26 cellular contexts compared by ENCODE assay signal in the genomic region with DNA sequence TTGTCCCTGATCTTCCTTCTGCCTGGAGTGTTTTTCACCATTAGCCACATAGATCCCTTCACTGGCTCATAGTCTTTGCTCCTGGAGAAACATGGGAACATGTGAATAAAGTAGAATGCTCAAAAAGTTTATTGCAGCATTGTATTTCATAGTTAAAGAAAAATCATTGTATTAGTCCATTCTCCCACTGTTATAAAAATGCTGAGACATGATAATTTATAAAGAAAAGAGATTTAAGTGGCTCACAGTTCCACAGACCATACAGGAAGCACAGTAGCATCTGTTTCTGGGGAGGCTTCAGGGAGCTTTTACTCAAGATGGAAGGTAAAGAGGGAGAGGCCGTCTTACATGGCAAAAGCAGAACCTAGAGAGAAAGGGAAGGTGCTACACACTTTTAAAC.
"Had no signal": no experiment of that assay in that cellular context is flagged by ENCODE, and none has a peak within 500 bp of the region (broad histone marks: within the 10 kb centered on the region; RNA-seq: fewer than 3 reads in every experiment).

No MANE protein-coding gene starts in this region.

- H3K9me3 ChIP-seq: ascending aorta, colonic mucosa, gastrocnemius medialis, left lung, lower lobe of right lung, right atrium auricular region, thoracic aorta, uterus had no signal

- H3K27me3 ChIP-seq: ascending aorta, cardiac muscle cell, colonic mucosa, gastrocnemius medialis, left lung, right atrium auricular region, uterus had no signal

- ATAC-seq: gastrocnemius medialis; left lung; lower lobe of right lung; natural killer cell treated with Interleukin-12 subunit alpha and Interleukin-12 subunit beta and Interleukin-15 and Interleukin-18, amount 100 ng/mL, for 72 hours had no signal

- H3K4me3 Mint-ChIP-seq: activated CD4-positive, alpha-beta memory T cell treated with anti-CD3 and anti-CD28 coated beads for 36 hours; brain; natural killer cell treated with Interleukin-12 subunit alpha and Interleukin-12 subunit beta and Interleukin-15 and Interleukin-18, amount 100 ng/mL, for 72 hours; T-helper 1 cell treated with Interleukin-12 subunit alpha and Interleukin-12 subunit beta and Interleukin-4 antibody, amounts not matched to agents 30 μg/mL and 1 μg/mL, for 36 hours; type B pancreatic cell had no signal

- H3K27ac Mint-ChIP-seq: brain; natural killer cell treated with Interleukin-12 subunit alpha and Interleukin-12 subunit beta and Interleukin-15 and Interleukin-18, amount 100 ng/mL, for 72 hours; T-helper 1 cell treated with Interleukin-12 subunit alpha and Interleukin-12 subunit beta and Interleukin-4 antibody, amounts not matched to agents 30 μg/mL and 1 μg/mL, for 36 hours; type B pancreatic cell had no signal

- H3K9me3 Mint-ChIP-seq: activated CD4-positive, alpha-beta memory T cell treated with anti-CD3 and anti-CD28 coated beads for 36 hours; brain; natural killer cell treated with Interleukin-12 subunit alpha and Interleukin-12 subunit beta and Interleukin-15 and Interleukin-18, amount 100 ng/mL, for 72 hours; T-helper 1 cell treated with Interleukin-12 subunit alpha and Interleukin-12 subunit beta and Interleukin-4 antibody, amounts not matched to agents 30 μg/mL and 1 μg/mL, for 36 hours; type B pancreatic cell had no signal

- H3K36me3 ChIP-seq: ascending aorta, cardiac muscle cell, colonic mucosa, gastrocnemius medialis, left lung, lower lobe of right lung, right atrium auricular region, thoracic aorta, uterus had no signal

- DNase-seq: activated CD4-positive, alpha-beta memory T cell treated with anti-CD3 and anti-CD28 coated beads for 36 hours; activated CD4-positive, CD25-positive, alpha-beta regulatory T cell treated with anti-CD3 and anti-CD28 coated beads, Interleukin-2, amount 50 U/mL, for 72 hours; activated CD8-positive, alpha-beta memory T cell treated with anti-CD3 and anti-CD28 coated beads, Interleukin-2, amount 50 U/mL, for 4 hours; activated effector memory CD4-positive, alpha-beta T cell treated with Interleukin-2 at 50 U/mL for 16 hours; activated naive CD4-positive, alpha-beta T cell treated with Interleukin-2 at 50 U/mL for 16 hours; activated T-cell treated with anti-CD3 and anti-CD28 coated beads, Interleukin-2, amount 50 U/mL, for 48 hours; cerebellar nuclear complex; colonic mucosa; effector CD8-positive, alpha-beta T cell; gastrocnemius medialis; glutamatergic neuron; left lung; lower lobe of right lung; mesenchymal stem cell; stimulated activated CD4-positive, alpha-beta T cell treated with anti-CD3 and anti-CD28 coated beads, Interleukin-15, amount 100 ng/mL, for 24 hours; stimulated activated CD4-positive, alpha-beta T cell treated with anti-CD3 and anti-CD28 coated beads, Interleukin-2, amount 100 ng/mL, for 24 hours; stimulated activated naive CD4-positive, alpha-beta T cell treated with Interleukin-2 at 50 U/mL for 16 hours; uterus had no signal

- H3K27ac ChIP-seq: ascending aorta, cardiac muscle cell, colonic mucosa, gastrocnemius medialis, left lung, lower lobe of right lung, right atrium auricular region, thoracic aorta, uterus had no signal

- H3K4me3 ChIP-seq: ascending aorta, cardiac muscle cell, colonic mucosa, gastrocnemius medialis, left lung, lower lobe of right lung, right atrium auricular region, thoracic aorta, uterus had no signal

- H3K4me1 Mint-ChIP-seq: brain had no signal

- H3K27me3 Mint-ChIP-seq: activated CD4-positive, alpha-beta memory T cell treated with anti-CD3 and anti-CD28 coated beads for 36 hours; natural killer cell treated with Interleukin-12 subunit alpha and Interleukin-12 subunit beta and Interleukin-15 and Interleukin-18, amount 100 ng/mL, for 72 hours had no signal

- H3K36me3 Mint-ChIP-seq: activated CD4-positive, alpha-beta memory T cell treated with anti-CD3 and anti-CD28 coated beads for 36 hours; brain; natural killer cell treated with Interleukin-12 subunit alpha and Interleukin-12 subunit beta and Interleukin-15 and Interleukin-18, amount 100 ng/mL, for 72 hours; type B pancreatic cell had no signal

- H3K4me1 ChIP-seq: colonic mucosa, gastrocnemius medialis, right atrium auricular region, uterus had no signal
